In the genomic region with DNA sequence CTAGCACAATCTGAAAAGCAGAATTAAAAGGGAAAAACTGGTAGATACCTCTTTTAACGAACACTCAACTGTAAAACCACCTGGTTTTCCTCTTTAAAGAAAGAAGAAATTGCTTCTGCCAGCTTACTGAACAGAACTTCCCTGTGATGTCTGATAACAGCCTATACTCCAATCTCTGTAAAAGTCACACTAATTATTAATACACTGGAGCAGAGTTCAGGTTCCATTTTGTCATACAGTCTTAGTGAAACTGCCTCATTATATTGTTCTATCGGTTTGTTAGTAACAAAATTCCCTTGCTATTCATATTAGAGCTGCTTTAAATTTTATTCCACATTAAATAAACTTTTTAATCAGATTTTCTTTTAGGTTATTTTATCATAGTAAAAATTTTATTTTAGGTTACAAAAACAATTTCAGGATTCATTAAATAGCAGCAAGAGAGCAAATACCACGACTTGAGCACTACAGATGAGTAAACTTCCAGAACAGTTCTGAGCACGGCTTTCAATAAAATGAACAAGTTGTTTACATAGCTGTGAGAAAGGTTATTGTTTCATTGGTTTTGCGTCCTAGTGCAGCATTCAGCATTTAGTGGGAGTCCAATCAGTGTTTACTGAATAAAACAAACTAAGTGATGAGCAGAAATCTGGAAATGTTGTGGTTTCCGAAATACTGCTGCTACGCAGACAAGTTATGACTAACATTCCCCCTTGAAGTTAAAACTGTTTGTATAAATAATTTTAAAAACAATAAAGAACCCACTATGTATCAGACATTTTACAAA, we compare ENCODE assay signal across 11 cellular contexts.
DNase-seq lines count a peak whose midpoint lies in the region; ATAC-seq and TF ChIP-seq lines count a peak whose summit lies in the region.
"Had no signal": no experiment of that assay in that cellular context is flagged by ENCODE, and none has a peak within 500 bp of the region (broad histone marks: within the 10 kb centered on the region; RNA-seq: fewer than 3 reads in every experiment).

No MANE protein-coding gene starts in this region.

- TF ChIP-seq CTCF in PC-3 (conservative IDR thresholded peaks at IDR 0.05; ENCODE audit: low read depth, low read length) = no peak
- TF ChIP-seq CTCF in epithelial cell of esophagus (IDR thresholded peaks at IDR 0.05; ENCODE audit: insufficient read depth, low read depth, low read length, missing control alignments) = no peak

- CTCF ChIA-PET in PC-3 (lab: Charles Lee) = no interaction called here

- POLR2A ChIA-PET in PC-3 (lab: Charles Lee; ENCODE audit: unreplicated experiment) = interaction anchor here (0.5 kb wide), 2 partner anchors 187 to 506 kb away, joined by 4 to 9 read pairs; no protein-coding TSS in a partner anchor

- DNase-seq in AG08396 (ENCODE audit: low spot score) (peak; percentile 19), PC-3 (peak; percentile 88), epithelial cell of esophagus (ENCODE audit: low read depth) (peak; percentile 8), pons (ENCODE audit: low spot score) (peak; percentile 80), AML-193 (lab: John Stamatoyannopoulos, UW) (no peak), putamen (ENCODE audit: low spot score) (no peak)
- DNase-seq in stimulated activated CD4-positive, alpha-beta T cell treated with anti-CD3 and anti-CD28 coated beads, Interleukin-4, amount 100 ng/mL, for 24 hours = no peak
- DNase-seq: COR-L47, KBM-7, SK-N-SH had no signal

- peak overlapping the region; percentile 53 for H3K4me3 ChIP-seq in PC-3 (ENCODE audit: low read length)
- H3K4me3 ChIP-seq in epithelial cell of esophagus (ENCODE audit: low read length) = no peak overlapping the region

- peak overlapping the region; percentile 79 for H3K4me2 ChIP-seq in PC-3 (ENCODE audit: low read length)
- H3K4me2 ChIP-seq: SK-N-SH had no signal

- peak overlapping the region; percentile 98 for H3K27ac ChIP-seq in PC-3 (ENCODE audit: low read length)

- no peaks in the 10 kb centered on the region for H3K36me3 ChIP-seq in PC-3 (ENCODE audit: low read depth, low read length)

- H3K79me2 ChIP-seq in PC-3 (ENCODE audit: low read length) = no peaks in the 10 kb centered on the region

- BruUV-seq in PC-3 (replicated peaks; lab: Mats Ljungman, UMichigan) = no TSS peak

- H3K4me1 ChIP-seq in PC-3 (ENCODE audit: insufficient read depth, low read length) = peaks cover 33% of the 10 kb centered on the region

- no peaks in the 10 kb centered on the region for H3F3A ChIP-seq in PC-3 (ENCODE audit: low read length, unreplicated experiment)

- H2AFZ ChIP-seq in PC-3 (ENCODE audit: low read length) = peak overlapping the region; percentile 56

- intact Hi-C loops in PC-3 (cut with micrococcal nuclease) = loop anchor here (1.0 to 5.0 kb wide), 5 partner anchors 13 to 252 kb away; a partner anchor contains a TSS

- no peaks in the 10 kb centered on the region for H4K20me1 ChIP-seq in PC-3 (ENCODE audit: low read length)

- no peaks in the 10 kb centered on the region for H3K9me3 ChIP-seq in PC-3 (ENCODE audit: low read length)
- H3K9me3 ChIP-seq: SK-N-SH had no signal

- no peaks in the 10 kb centered on the region for H3K27me3 ChIP-seq in PC-3 (ENCODE audit: low read length)

- H3K9ac ChIP-seq in PC-3 (ENCODE audit: low read length) = peak overlapping the region; percentile 85
- H3K9ac ChIP-seq: SK-N-SH had no signal

- H3K9me2 ChIP-seq in PC-3 (replicated peaks; ENCODE audit: low read length) = no peaks in the 10 kb centered on the region
- H3K9me2 ChIP-seq: SK-N-SH had no signal

- ATAC-seq in PC-3 (peak; percentile 98), GM21515 (IDR thresholded peaks at IDR 0.05; ENCODE audit: unreplicated experiment) (no peak)

Comparison
In these comparisons a context has a peak if more than half of its experiments do, and no peak if none do; other contexts are left out.
1. DNase-seq: peak in AG08396 (single experiment), PC-3 (single experiment), epithelial cell of esophagus (single experiment) and pons (single experiment); none in AML-193 (0 of 2), stimulated activated CD4-positive, alpha-beta T cell treated with anti-CD3 and anti-CD28 coated beads, Interleukin-4, amount 100 ng/mL, for 24 hours (single experiment) and putamen (single experiment).